7 cellular contexts compared by ENCODE assay signal in genomic region chr11:70487160-70487559, GRCh38.
"Had no signal": no experiment of that assay in that cellular context is flagged by ENCODE, and none has a peak within 500 bp of the region (broad histone marks: within the 10 kb centered on the region; RNA-seq: fewer than 3 reads in every experiment).

No MANE protein-coding gene starts in this region.

- H3K4me3 ChIP-seq: GM23248, HAP-1 had no signal

- ATAC-seq: HCT116 had no signal

- H3K4me3 Mint-ChIP-seq: HFFc6 had no signal

- H3K27ac ChIP-seq: GM23248 had no signal

- DNase-seq: GM23248, GOT3, H7, HFFc6, IMR-90 had no signal

- H3K4me1 ChIP-seq: HAP-1 had no signal

- H3K27ac Mint-ChIP-seq: HFFc6 had no signal

- H3K9me3 ChIP-seq: HAP-1 had no signal

- H3K36me3 ChIP-seq: HAP-1 had no signal

- H2AFZ ChIP-seq: GM23248 had no signal

- H3K9ac ChIP-seq: GM23248 had no signal
